In genomic region chr2:197034292-197034691, GRCh38 we compare ENCODE assay signal across 18 cellular contexts.
A peak's percentile ranks its signal among the peaks of the same experiment; 100 is the strongest.
DNase-seq lines count a peak whose midpoint lies in the region; ATAC-seq, FAIRE-seq and TF ChIP-seq lines count a peak whose summit lies in the region.
"Had no signal": no experiment of that assay in that cellular context is flagged by ENCODE, and none has a peak within 500 bp of the region (broad histone marks: within the 10 kb centered on the region; RNA-seq: fewer than 3 reads in every experiment).

No MANE protein-coding gene starts in this region.

- H3K18ac ChIP-seq in mesendoderm (ENCODE audit: low read length), result no peak overlapping the region

- POLR2A ChIA-PET in CD4-positive, alpha-beta memory T cell (lab: Charles Lee; ENCODE audit: partially characterized antibody), result no interaction called here
- POLR2A ChIA-PET in CD8-positive, alpha-beta memory T cell (lab: Charles Lee), result interaction anchor here (0.8 kb wide), 1 partner anchor 20 kb away, joined by 3 read pairs; no protein-coding TSS in a partner anchor

- no peak overlapping the region for H2AK5ac ChIP-seq in mesendoderm (ENCODE audit: low read length)

- H3K27me3 Mint-ChIP-seq in CD4-positive, alpha-beta memory T cell, result no peaks in the 10 kb centered on the region
- H3K27me3 Mint-ChIP-seq in CD8-positive, alpha-beta memory T cell, result peaks cover 0 to 2% of the 10 kb centered on the region in 2 donors
- H3K27me3 Mint-ChIP-seq in astrocyte (ENCODE audit: low read depth, unreplicated experiment) (no peaks in the 10 kb centered on the region), nephron (ENCODE audit: low read depth) (no peaks in the 10 kb centered on the region)
- H3K27me3 Mint-ChIP-seq: B cell; CD4-positive, CD25-positive, alpha-beta regulatory T cell had no signal

- H3K9me3 Mint-ChIP-seq in CD4-positive, alpha-beta memory T cell, result no peaks in the 10 kb centered on the region
- H3K9me3 Mint-ChIP-seq in CD8-positive, alpha-beta memory T cell, result no peaks in the 10 kb centered on the region
- peaks cover 14% of the 10 kb centered on the region for H3K9me3 Mint-ChIP-seq in astrocyte (ENCODE audit: unreplicated experiment)
- no peaks in the 10 kb centered on the region for H3K9me3 Mint-ChIP-seq in nephron

- H4K8ac ChIP-seq in mesendoderm (ENCODE audit: low read depth, low read length), result no peak overlapping the region

- TF ChIP-seq POLR2A in Peyer's patch (IDR thresholded peaks at IDR 0.05), result no peak

- H3K4me1 Mint-ChIP-seq in CD4-positive, alpha-beta memory T cell, result peaks cover 32 to 60% (median 43%) of the 10 kb centered on the region in 4 donors
- peaks cover 38 to 61% (median 50%) of the 10 kb centered on the region in 3 donors for H3K4me1 Mint-ChIP-seq in CD8-positive, alpha-beta memory T cell
- peaks cover 5% of the 10 kb centered on the region for H3K4me1 Mint-ChIP-seq in astrocyte (ENCODE audit: low read depth, unreplicated experiment)
- H3K4me1 Mint-ChIP-seq in nephron, result peaks cover 36% of the 10 kb centered on the region

- CTCF ChIA-PET in CD4-positive, alpha-beta memory T cell (lab: Charles Lee; ENCODE audit: partially characterized antibody), result interaction anchor here (3.6 kb wide), 1 partner anchor 11 kb away, joined by 11 read pairs; no protein-coding TSS in a partner anchor
- CTCF ChIA-PET in CD8-positive, alpha-beta memory T cell (lab: Charles Lee), result interaction anchor here (1.0 kb wide), 1 partner anchor 9 kb away, joined by 3 read pairs; no protein-coding TSS in a partner anchor

- no peak overlapping the region for H2BK15ac ChIP-seq in mesendoderm (replicated peaks; ENCODE audit: low read depth)

- no peak overlapping the region for H3K4me3 Mint-ChIP-seq in CD4-positive, alpha-beta memory T cell
- no peak overlapping the region for H3K4me3 Mint-ChIP-seq in CD8-positive, alpha-beta memory T cell
- H3K4me3 Mint-ChIP-seq in astrocyte (ENCODE audit: unreplicated experiment) (no peak overlapping the region), nephron (no peak overlapping the region)
- H3K4me3 Mint-ChIP-seq: B cell had no signal

- no peaks in the 10 kb centered on the region for H3K27me3 ChIP-seq in CD4-positive, alpha-beta memory T cell (ENCODE audit: insufficient read depth, low read length)
- no peaks in the 10 kb centered on the region for H3K27me3 ChIP-seq in CD8-positive, alpha-beta memory T cell (ENCODE audit: insufficient read depth, low read length, poor library complexity, severe bottlenecking)
- H3K27me3 ChIP-seq in astrocyte (ENCODE audit: insufficient read depth, low read length), result no peaks in the 10 kb centered on the region
- H3K27me3 ChIP-seq in Peyer's patch, result no peaks in the 10 kb centered on the region
- H3K27me3 ChIP-seq in mesendoderm (ENCODE audit: insufficient read depth, low read length, poor library complexity), result no peaks in the 10 kb centered on the region
- H3K27me3 ChIP-seq: MG63 had no signal

- ATAC-seq in GM18511 (IDR thresholded peaks at IDR 0.05; ENCODE audit: unreplicated experiment), result no peak

- WGBS in mesendoderm (ENCODE audit: extremely low coverage, insufficient coverage, low lambda C conversion rate), result no CpG with 5 or more reads among the region's 5 CpGs

- H3K23ac ChIP-seq in mesendoderm (ENCODE audit: low read length), result no peak overlapping the region

- no peaks in the 10 kb centered on the region for H4K20me1 ChIP-seq in astrocyte (ENCODE audit: insufficient read depth, low read length)

- H3K56ac ChIP-seq in mesendoderm (ENCODE audit: low read length), result no peak overlapping the region

- no peak overlapping the region for H3K4ac ChIP-seq in mesendoderm (ENCODE audit: low read depth, low read length)

- no peak overlapping the region for H3K9ac ChIP-seq in astrocyte (ENCODE audit: low read length)
- H3K9ac ChIP-seq in mesendoderm (ENCODE audit: low read length), result no peak overlapping the region

- DNase-seq in CD4-positive, alpha-beta memory T cell, result no peak
- no peak for DNase-seq in CD8-positive, alpha-beta memory T cell
- no peak for DNase-seq in astrocyte (ENCODE audit: low read depth)
- DNase-seq in Peyer's patch, result no peak
- no peak for DNase-seq in mesendoderm
- DNase-seq: CD4-positive, CD25-positive, alpha-beta regulatory T cell; DMS79; HCEC 1CT; Karpas-422; MG63; NCI-H1092; NCI-H1694; NCI-H2227 treated with DMSO at 0.1 percent for 48 hours; NCI-H524 had no signal

- no peaks in the 10 kb centered on the region for H3K9me3 ChIP-seq in CD4-positive, alpha-beta memory T cell (ENCODE audit: control insufficient read depth in 1 of 2, low read length in 2 of 2)
- no peaks in the 10 kb centered on the region for H3K9me3 ChIP-seq in CD8-positive, alpha-beta memory T cell (ENCODE audit: low read length)
- H3K9me3 ChIP-seq in astrocyte (ENCODE audit: insufficient read depth, low read depth, low read length) (no peaks in the 10 kb centered on the region), Peyer's patch (no peaks in the 10 kb centered on the region)
- H3K9me3 ChIP-seq: MG63 had no signal

- TF ChIP-seq CTCF in astrocyte (IDR thresholded peaks at IDR 0.05; ENCODE audit: insufficient read depth, low read depth, low read length) (no peak), nephron (IDR thresholded peaks at IDR 0.05; ENCODE audit: unreplicated experiment in 3 of 3) (no peak), Peyer's patch (IDR thresholded peaks at IDR 0.05) (no peak)

- intact Hi-C loops in CD4-positive, alpha-beta memory T cell (cut with micrococcal nuclease), result no loop called here

- no peaks in the 10 kb centered on the region for H3K79me2 ChIP-seq in astrocyte (ENCODE audit: insufficient read depth, low read length)
- no peaks in the 10 kb centered on the region for H3K79me2 ChIP-seq in mesendoderm (ENCODE audit: control insufficient read depth, insufficient read depth, low read length)

- H4K5ac ChIP-seq in mesendoderm (ENCODE audit: low read length), result no peak overlapping the region

- H3K36me3 ChIP-seq in CD4-positive, alpha-beta memory T cell (ENCODE audit: insufficient read depth, low read length), result peaks cover 41% of the 10 kb centered on the region
- peaks cover 16% of the 10 kb centered on the region for H3K36me3 ChIP-seq in CD8-positive, alpha-beta memory T cell (ENCODE audit: insufficient read depth, low read length)
- H3K36me3 ChIP-seq in astrocyte (ENCODE audit: insufficient read depth, low read length) (no peaks in the 10 kb centered on the region), Peyer's patch (no peaks in the 10 kb centered on the region), mesendoderm (ENCODE audit: control insufficient read depth, insufficient read depth, low read length) (no peaks in the 10 kb centered on the region)
- H3K36me3 ChIP-seq: MG63 had no signal

- H3K79me1 ChIP-seq in mesendoderm (ENCODE audit: low read length), result no peaks in the 10 kb centered on the region

- H3K4me2 ChIP-seq in astrocyte (ENCODE audit: low read length), result no peak overlapping the region
- H3K4me2 ChIP-seq in mesendoderm (ENCODE audit: low read length), result no peak overlapping the region

- no peak overlapping the region for H3K4me3 ChIP-seq in CD4-positive, alpha-beta memory T cell (ENCODE audit: low read length in 2 of 2)
- H3K4me3 ChIP-seq in CD8-positive, alpha-beta memory T cell (ENCODE audit: low read length), result no peak overlapping the region
- no peak overlapping the region for H3K4me3 ChIP-seq in astrocyte (ENCODE audit: insufficient read depth, low read depth, low read length)
- no peak overlapping the region for H3K4me3 ChIP-seq in Peyer's patch
- no peak overlapping the region for H3K4me3 ChIP-seq in mesendoderm (ENCODE audit: low read length)
- H3K4me3 ChIP-seq: MG63 had no signal

- peaks cover 61 to 76% of the 10 kb centered on the region in 2 donors for H3K36me3 Mint-ChIP-seq in CD4-positive, alpha-beta memory T cell
- peaks cover 5 to 86% (median 27%) of the 10 kb centered on the region in 3 donors for H3K36me3 Mint-ChIP-seq in CD8-positive, alpha-beta memory T cell
- H3K36me3 Mint-ChIP-seq in astrocyte (ENCODE audit: low read depth, unreplicated experiment), result peaks cover 9% of the 10 kb centered on the region
- no peaks in the 10 kb centered on the region for H3K36me3 Mint-ChIP-seq in nephron (ENCODE audit: low read depth)

- peak; percentile 63 for FAIRE-seq in astrocyte (lab: Jason Lieb, UNC)
- FAIRE-seq: D721Med had no signal

- H3K4me1 ChIP-seq in CD4-positive, alpha-beta memory T cell (ENCODE audit: insufficient read depth, low read length), result peaks cover 30% of the 10 kb centered on the region
- H3K4me1 ChIP-seq in CD8-positive, alpha-beta memory T cell (ENCODE audit: insufficient read depth, low read length), result peaks cover 19% of the 10 kb centered on the region
- H3K4me1 ChIP-seq in astrocyte (ENCODE audit: insufficient read depth, low read length), result no peaks in the 10 kb centered on the region
- no peaks in the 10 kb centered on the region for H3K4me1 ChIP-seq in Peyer's patch
- no peaks in the 10 kb centered on the region for H3K4me1 ChIP-seq in mesendoderm (ENCODE audit: control insufficient read depth, low read depth, low read length)

- no peak overlapping the region for H2BK120ac ChIP-seq in mesendoderm (ENCODE audit: low read depth, low read length)

- H2BK5ac ChIP-seq in mesendoderm (ENCODE audit: low read length), result no peak overlapping the region

- no peak overlapping the region for H3K27ac ChIP-seq in CD4-positive, alpha-beta memory T cell (ENCODE audit: low read depth, low read length)
- no peak overlapping the region for H3K27ac ChIP-seq in CD8-positive, alpha-beta memory T cell (ENCODE audit: low read depth, low read length)
- H3K27ac ChIP-seq in astrocyte (ENCODE audit: low read depth, low read length) (no peak overlapping the region), Peyer's patch (no peak overlapping the region), mesendoderm (ENCODE audit: low read depth, low read length) (no peak overlapping the region)

- peak overlapping the region in 6 of 7 donors; percentile 23 to 75 (median 61) for H3K27ac Mint-ChIP-seq in CD4-positive, alpha-beta memory T cell
- peak overlapping the region in 7 of 8 donors; percentile 3 to 84 (median 56) for H3K27ac Mint-ChIP-seq in CD8-positive, alpha-beta memory T cell
- no peak overlapping the region for H3K27ac Mint-ChIP-seq in astrocyte (ENCODE audit: unreplicated experiment)
- H3K27ac Mint-ChIP-seq in nephron, result peak overlapping the region in 2 of 3 experiments; percentile 85 to 90
- H3K27ac Mint-ChIP-seq: B cell had no signal

- no peak overlapping the region for H2AFZ ChIP-seq in astrocyte (ENCODE audit: low read depth, low read length)
